In genomic region chr3:131591394-131591990, GRCh38 we compare ENCODE assay signal across 14 cellular contexts.
A peak's percentile ranks its signal among the peaks of the same experiment; 100 is the strongest.
DNase-seq lines count a peak whose midpoint lies in the region; ATAC-seq, FAIRE-seq and TF ChIP-seq lines count a peak whose summit lies in the region.
"Had no signal": no experiment of that assay in that cellular context is flagged by ENCODE, and none has a peak within 500 bp of the region (broad histone marks: within the 10 kb centered on the region; RNA-seq: fewer than 3 reads in every experiment).

No MANE protein-coding gene starts in this region.

- no peaks in the 10 kb centered on the region for H3K4me1 Mint-ChIP-seq in CD4-positive, alpha-beta T cell (ENCODE audit: low read depth)

- no peaks in the 10 kb centered on the region for H3K36me3 Mint-ChIP-seq in CD4-positive, alpha-beta T cell (ENCODE audit: low read depth)

- H3K27me3 Mint-ChIP-seq in CD4-positive, alpha-beta T cell = peaks cover 32% of the 10 kb centered on the region

- FAIRE-seq in H54 (lab: Jason Lieb, UNC) = peak; percentile 50

- no peaks in the 10 kb centered on the region for H3K9me3 ChIP-seq in CD4-positive, alpha-beta T cell (ENCODE audit: control insufficient read depth, low read length)
- H3K9me3 ChIP-seq: BLaER1 had no signal

- ATAC-seq in GM19324 (IDR thresholded peaks at IDR 0.05; ENCODE audit: low FRiP score, unreplicated experiment) (no peak), GM19351 (IDR thresholded peaks at IDR 0.05; ENCODE audit: unreplicated experiment) (no peak), GM21825 (IDR thresholded peaks at IDR 0.05; ENCODE audit: unreplicated experiment) (no peak)
- ATAC-seq in CD4-positive, alpha-beta T cell (ENCODE audit: poor library complexity) = no peak
- ATAC-seq: HCT116 had no signal

- POLR2A ChIA-PET in CD4-positive, alpha-beta T cell (lab: Charles Lee) = no interaction called here

- no peak for TF ChIP-seq CTCF in astrocyte of the cerebellum (IDR thresholded peaks at IDR 0.05; ENCODE audit: low read depth, low read length, missing control alignments)
- TF ChIP-seq CTCF in CD4-positive, alpha-beta T cell (IDR thresholded peaks at IDR 0.05) = no peak

- H3K27ac Mint-ChIP-seq in CD4-positive, alpha-beta T cell = no peak overlapping the region

- CTCF ChIA-PET in CD4-positive, alpha-beta T cell (lab: Charles Lee) = interaction anchor here (1.2 to 1.7 kb wide), 2 partner anchors 9 to 13 kb away, joined by 3 read pairs; no protein-coding TSS in a partner anchor

- no peak overlapping the region for H3K27ac ChIP-seq in CD4-positive, alpha-beta T cell (ENCODE audit: low read depth, low read length)
- H3K27ac ChIP-seq: BLaER1 had no signal

- intact Hi-C loops in CD4-positive, alpha-beta T cell (cut with DNase I, micrococcal nuclease) = no loop called here

- no peak overlapping the region for H3K4me3 ChIP-seq in astrocyte of the cerebellum (ENCODE audit: low read depth, low read length)
- H3K4me3 ChIP-seq: BLaER1 had no signal

- H3K4me3 Mint-ChIP-seq in CD4-positive, alpha-beta T cell = no peak overlapping the region

- TF ChIP-seq POLR2A in H54 (IDR thresholded peaks at IDR 0.05; ENCODE audit: low read depth, low read length) = no peak

- peak; percentile 4 for DNase-seq in A172 (ENCODE audit: low spot score)
- peak; percentile 6 for DNase-seq in H54 (ENCODE audit: insufficient read length, low spot score)
- peak; percentile 38 for DNase-seq in astrocyte of the cerebellum (ENCODE audit: low read depth)
- DNase-seq in islet precursor cell = peak; percentile 68
- no peak for DNase-seq in CD4-positive, alpha-beta T cell
- DNase-seq: activated CD8-positive, alpha-beta memory T cell treated with anti-CD3 and anti-CD28 coated beads, Interleukin-2, amount 50 U/mL, for 4 hours; aorta; NCI-H2081 treated with DMSO at 0.1 percent for 48 hours; OCI-M1 had no signal

- in situ Hi-C loops in astrocyte of the cerebellum (cut with HindIII; ENCODE audit: low sequenced_read_pairs) = no loop called here

- peaks cover 6% of the 10 kb centered on the region for H3K27me3 ChIP-seq in CD4-positive, alpha-beta T cell (ENCODE audit: control insufficient read depth, insufficient read depth, low read length)
- H3K27me3 ChIP-seq: BLaER1 had no signal

- no peaks in the 10 kb centered on the region for H3K9me3 Mint-ChIP-seq in CD4-positive, alpha-beta T cell

Comparison
In these comparisons a context has a peak if more than half of its experiments do, and no peak if none do; other contexts are left out.
1. DNase-seq: peak in A172 (single experiment), H54 (single experiment), astrocyte of the cerebellum (single experiment) and islet precursor cell (single experiment); none in CD4-positive, alpha-beta T cell (0 of 10).